Comparison of ENCODE assay signal across 25 cellular contexts in the genomic region with DNA sequence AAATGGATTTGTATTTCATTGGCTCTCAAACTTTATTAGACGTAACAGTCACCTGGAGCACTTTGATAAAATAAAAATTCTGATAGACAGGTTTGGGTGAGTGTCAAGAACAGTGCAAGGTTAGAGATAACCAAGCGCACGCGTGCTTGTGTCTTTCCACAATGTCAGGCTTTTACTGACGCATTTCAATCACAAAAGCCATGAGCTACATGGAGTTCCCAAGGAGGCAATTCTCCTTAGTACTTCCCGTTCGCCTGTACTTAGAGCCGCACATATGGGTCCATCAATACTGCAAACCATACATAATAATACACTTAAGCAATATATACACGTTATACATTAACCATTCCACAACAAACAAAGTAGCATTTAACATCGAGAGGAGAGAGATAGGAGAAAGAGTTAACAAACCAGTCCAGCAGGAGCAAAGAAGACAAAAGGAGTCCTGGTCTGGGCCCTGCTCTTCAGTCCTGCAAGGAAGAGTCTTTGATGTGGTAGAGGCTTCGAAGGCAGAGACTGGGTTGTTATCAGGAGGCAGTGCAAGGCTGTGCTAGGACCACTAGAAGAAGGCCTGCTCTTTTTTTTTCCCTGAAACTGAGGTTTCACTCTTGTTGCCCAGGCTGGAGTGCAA. TPM values are rescaled to one million over a fixed set of nuclear protein-coding genes. Genes with fewer than 3 reads are reported as not detected.
"Had no signal": no experiment of that assay in that cellular context is flagged by ENCODE, and none has a peak within 500 bp of the region (broad histone marks: within the 10 kb centered on the region; RNA-seq: fewer than 3 reads in every experiment).

No MANE protein-coding gene starts in this region.

- H3K9me3 Mint-ChIP-seq: activated naive CD8-positive, alpha-beta T cell treated with anti-CD3 and anti-CD28 coated beads for 36 hours; activated T-cell treated with anti-CD3 and anti-CD28 coated beads, Interleukin-2, amount 50 U/mL, for 4 hours; activated T-helper 2 cell treated with anti-CD3 and anti-CD28 coated beads, Interferon-gamma antibody, Interleukin-2, Interleukin-4, amounts not matched to agents 10 μg/mL and 5 μg/mL and 100 μg/mL, durations not matched to agents 14 hours and 24 hours and 36 hours had no signal

- H3K4me2 ChIP-seq: smooth muscle cell had no signal

- H3K36me3 Mint-ChIP-seq: activated naive CD8-positive, alpha-beta T cell treated with anti-CD3 and anti-CD28 coated beads for 36 hours had no signal

- ATAC-seq: activated T-cell treated with anti-CD3 and anti-CD28 coated beads, Interleukin-2, amount 50 U/mL, for 4 hours; lower lobe of right lung; sciatic nerve had no signal

- H3K4me1 ChIP-seq: esophagus muscularis mucosa, lower lobe of right lung had no signal

- H3K27ac Mint-ChIP-seq: activated naive CD8-positive, alpha-beta T cell treated with anti-CD3 and anti-CD28 coated beads for 36 hours; activated T-helper 2 cell treated with anti-CD3 and anti-CD28 coated beads, Interferon-gamma antibody, Interleukin-2, Interleukin-4, amounts not matched to agents 10 μg/mL and 5 μg/mL and 100 μg/mL, durations not matched to agents 14 hours and 24 hours and 36 hours; nephron had no signal

- H3K4me3 Mint-ChIP-seq: activated naive CD8-positive, alpha-beta T cell treated with anti-CD3 and anti-CD28 coated beads for 36 hours; activated T-cell treated with anti-CD3 and anti-CD28 coated beads, Interleukin-2, amount 50 U/mL, for 4 hours; nephron had no signal

- H3K4me3 ChIP-seq: coronary artery, esophagus muscularis mucosa, lower lobe of right lung, smooth muscle cell, thoracic aorta had no signal

- H3K9me3 ChIP-seq: esophagus muscularis mucosa, lower lobe of right lung, thoracic aorta had no signal

- H3K36me3 ChIP-seq: esophagus muscularis mucosa, lower lobe of right lung, thoracic aorta had no signal

- H3K27ac ChIP-seq: coronary artery, esophagus muscularis mucosa, lower lobe of right lung, thoracic aorta had no signal

- DNase-seq: activated CD4-positive, alpha-beta T cell treated with anti-CD3 and anti-CD28 coated beads for 1 hour; activated CD4-positive, alpha-beta T cell treated with anti-CD3 and anti-CD28 coated beads, Interleukin-2, amount 50 U/mL, for 4 hours; activated CD8-positive, alpha-beta memory T cell treated with anti-CD3 and anti-CD28 coated beads for 24 hours; activated CD8-positive, alpha-beta memory T cell treated with anti-CD3 and anti-CD28 coated beads, Interleukin-2, amount 50 U/mL, for 4 hours; activated naive CD4-positive, alpha-beta T cell treated with Interleukin-2 at 50 U/mL for 16 hours; activated naive CD8-positive, alpha-beta T cell treated with anti-CD3 and anti-CD28 coated beads for 36 hours; activated T-cell treated with anti-CD3 and anti-CD28 coated beads, Interleukin-2, amount 50 U/mL, for 4 hours; amniotic stem cell; lower lobe of right lung; mesendoderm; stimulated activated CD4-positive, alpha-beta T cell treated with anti-CD3 and anti-CD28 coated beads, Interleukin-15, amount 100 ng/mL, for 24 hours; stimulated activated CD8-positive, alpha-beta memory T cell treated with anti-CD3 and anti-CD28 coated beads, Interleukin-4, amount 100 ng/mL, for 48 hours; stimulated activated naive CD4-positive, alpha-beta T cell; T-helper 1 cell had no signal

RNA-seq across cellular contexts. Expression of a gene that starts 11.9 kb away (rescaled TPM):
- total RNA-seq: myocyte had no signal

RNA-seq across cellular contexts. Expression of a gene that starts 46.5 kb away (rescaled TPM):
- total RNA-seq: bronchial epithelial cell, myocyte, smooth muscle cell had no signal

RNA-seq across cellular contexts. Expression of a gene that starts 52.7 kb away (rescaled TPM):
- total RNA-seq: activated naive CD8-positive, alpha-beta T cell treated with anti-CD3 and anti-CD28 coated beads for 36 hours; activated T-cell treated with anti-CD3 and anti-CD28 coated beads, Interleukin-2, amount 50 U/mL, for 4 hours; activated T-helper 2 cell treated with anti-CD3 and anti-CD28 coated beads, Interferon-gamma antibody, Interleukin-2, Interleukin-4, amounts not matched to agents 10 μg/mL and 5 μg/mL and 100 μg/mL, durations not matched to agents 14 hours and 24 hours and 36 hours; bronchial epithelial cell; frontal cortex; lower lobe of right lung; myocyte; smooth muscle cell; thoracic aorta had no signal

RNA-seq across cellular contexts. Expression of a gene that starts 58.3 kb away (rescaled TPM):
- total RNA-seq: activated naive CD8-positive, alpha-beta T cell treated with anti-CD3 and anti-CD28 coated beads for 36 hours; activated T-cell treated with anti-CD3 and anti-CD28 coated beads, Interleukin-2, amount 50 U/mL, for 4 hours; activated T-helper 2 cell treated with anti-CD3 and anti-CD28 coated beads, Interferon-gamma antibody, Interleukin-2, Interleukin-4, amounts not matched to agents 10 μg/mL and 5 μg/mL and 100 μg/mL, durations not matched to agents 14 hours and 24 hours and 36 hours; bronchial epithelial cell; lower lobe of right lung; myocyte; sciatic nerve; smooth muscle cell; thoracic aorta; ureter had no signal
